In the genomic region with DNA sequence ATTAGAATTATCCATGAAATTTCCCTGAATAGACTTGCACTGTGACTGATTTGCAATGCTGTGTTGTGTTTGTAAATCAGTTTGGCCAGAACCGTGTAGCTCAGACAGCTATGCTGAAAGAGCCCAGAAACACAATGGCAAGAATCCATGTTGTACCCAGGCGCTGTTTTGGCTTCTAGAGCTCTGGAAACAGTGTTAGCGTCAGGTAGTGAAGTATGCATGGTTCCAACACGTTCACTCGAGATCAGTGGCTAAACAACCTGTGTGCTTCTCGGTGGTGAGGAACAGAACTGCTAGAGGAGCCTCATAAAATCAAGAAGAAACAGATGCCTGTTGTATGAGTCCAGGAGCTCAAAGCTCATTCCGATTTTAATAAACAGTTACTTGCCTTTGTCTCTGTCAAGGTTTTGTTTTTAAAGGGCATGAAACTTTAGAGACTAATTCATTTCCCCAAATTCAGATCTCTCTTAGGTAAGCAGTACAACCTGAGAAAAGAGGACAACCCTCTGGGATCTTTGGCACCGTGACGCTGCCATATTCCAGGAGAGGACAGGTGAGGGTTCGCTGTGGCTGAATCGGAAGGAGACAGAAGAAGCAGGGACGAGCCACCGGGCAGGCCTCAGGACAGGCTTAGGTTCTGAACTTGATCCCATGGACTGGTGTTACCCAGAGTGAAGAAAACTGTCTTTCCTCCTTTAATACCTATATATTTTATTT, we compare ENCODE assay signal across 8 cellular contexts. TPM values are rescaled to one million over a fixed set of nuclear protein-coding genes. Genes with fewer than 3 reads are reported as not detected.
DNase-seq lines count a peak whose midpoint lies in the region; ATAC-seq and TF ChIP-seq lines count a peak whose summit lies in the region.

No MANE protein-coding gene starts in this region.

- H3K4me3 ChIP-seq in heart left ventricle (peak overlapping the region in 8 of 12 donors; percentile 67 to 96 (median 79)), iPS-20b (ENCODE audit: low read length) (peak overlapping the region; percentile 64; the same call in 1 of the 2 replicates), tibial nerve (peak overlapping the region; percentile 56 to 90 (median 74)), adrenal gland (no peak overlapping the region)

- H3K9me3 Mint-ChIP-seq in T-cell = no peaks in the 10 kb centered on the region

- no peaks in the 10 kb centered on the region for H3K36me3 Mint-ChIP-seq in T-cell

- H3K27me3 ChIP-seq in heart left ventricle (no peaks in the 10 kb centered on the region), iPS-20b (ENCODE audit: insufficient read depth, low read length) (no peaks in the 10 kb centered on the region; the same call in 1 of the 2 replicates), tibial nerve (no peaks in the 10 kb centered on the region), adrenal gland (no peaks in the 10 kb centered on the region)

- no peaks in the 10 kb centered on the region for H3K9me3 ChIP-seq in heart left ventricle
- no peaks in the 10 kb centered on the region for H3K9me3 ChIP-seq in iPS-20b (ENCODE audit: insufficient read depth, low read depth, low read length)
- H3K9me3 ChIP-seq in tibial nerve = no peaks in the 10 kb centered on the region
- no peaks in the 10 kb centered on the region for H3K9me3 ChIP-seq in adrenal gland (replicated peaks in 1 of 3)

- no peak overlapping the region for H3K27ac ChIP-seq in heart left ventricle
- H3K27ac ChIP-seq in iPS-20b (ENCODE audit: low read length) = no peak overlapping the region
- H3K27ac ChIP-seq in tibial nerve = no peak overlapping the region
- H3K27ac ChIP-seq in adrenal gland = no peak overlapping the region

- TF ChIP-seq CTCF in heart left ventricle (IDR thresholded peaks at IDR 0.05) (no peak), tibial nerve (IDR thresholded peaks at IDR 0.05) (no peak), adrenal gland (IDR thresholded peaks at IDR 0.05) (no peak)

- POLR2A ChIA-PET in T-cell (lab: Charles Lee) = interaction anchor here in 1 of 2 donors (0.7 kb wide), 1 partner anchor 238 kb away, joined by 9 read pairs; no protein-coding TSS in a partner anchor

- peaks cover 10 to 11% (median 10%) of the 10 kb centered on the region in 3 donors for H3K4me1 Mint-ChIP-seq in T-cell

- no peak overlapping the region for H3K27ac Mint-ChIP-seq in T-cell

- intact Hi-C loops in heart left ventricle (cut with DNase I) = loop anchor here (1.0 to 10.0 kb wide), 10 partner anchors 112 to 460 kb away; a partner anchor contains a TSS
- intact Hi-C loops in left ventricle myocardium superior (cut with micrococcal nuclease) = loop anchor here (5.0 kb wide), 1 partner anchor 445 kb away; no protein-coding TSS in a partner anchor
- intact Hi-C loops in adrenal gland (cut with DNase I) = loop anchor here (5.0 to 10.0 kb wide), 3 partner anchors 192 to 460 kb away; a partner anchor contains a TSS

- H3K27me3 Mint-ChIP-seq in T-cell = no peaks in the 10 kb centered on the region

- DNase-seq in heart left ventricle (no peak), left ventricle myocardium superior (no peak), T-cell (no peak), tibial nerve (ENCODE audit: low spot score in 2 of 2) (no peak), adrenal gland (no peak), NCI-H128 (lab: John Stamatoyannopoulos, UW; ENCODE audit: unreplicated experiment) (no peak)
- DNase-seq in activated CD4-positive, alpha-beta T cell treated with anti-CD3 and anti-CD28 coated beads, Interleukin-2, amount 50 U/mL, for 48 hours = no peak

- peak overlapping the region; percentile 65; the same call in 1 of the 2 replicates for H3K9ac ChIP-seq in iPS-20b (ENCODE audit: low read depth, low read length)

- ATAC-seq in heart left ventricle (no peak), left ventricle myocardium superior (no peak), T-cell (replicated peaks in 1 of 4) (no peak)

- H3K4me3 Mint-ChIP-seq in T-cell = peak overlapping the region; percentile 59 to 79 (median 64)

- H3K4me1 ChIP-seq in heart left ventricle (peaks cover 0 to 16% (median 7%) of the 10 kb centered on the region in 12 donors), iPS-20b (ENCODE audit: insufficient read depth, low read length) (peaks cover 3% of the 10 kb centered on the region; the same call in 1 of the 2 replicates), tibial nerve (peaks cover 0 to 16% (median 0%) of the 10 kb centered on the region in 4 donors), adrenal gland (replicated peaks in 1 of 2) (peaks cover 0 to 9% of the 10 kb centered on the region in 2 donors)

- no peak for TF ChIP-seq EP300 in tibial nerve (IDR thresholded peaks at IDR 0.05)

- CTCF ChIA-PET in T-cell (lab: Charles Lee) = interaction anchor here (0.6 to 3.2 kb wide), 16 partner anchors 10 to 648 kb away, joined by 3 to 26 read pairs (median 5); a partner anchor contains a TSS

- peaks cover 0 to 7% (median 3%) of the 10 kb centered on the region in 9 donors for H3K36me3 ChIP-seq in heart left ventricle
- H3K36me3 ChIP-seq in iPS-20b (ENCODE audit: insufficient read depth, low read depth, low read length) = peaks cover 12% of the 10 kb centered on the region
- H3K36me3 ChIP-seq in tibial nerve = peaks cover 0 to 11% (median 0%) of the 10 kb centered on the region in 3 donors
- peaks cover 0 to 4% of the 10 kb centered on the region in 2 donors for H3K36me3 ChIP-seq in adrenal gland (replicated peaks in 1 of 2)

- 67 to 72% (median 69%) methylated on average over 13 of the region's 13 CpGs for WGBS in heart left ventricle, 4 donors
- 43 to 44% methylated on average over 13 of the region's 13 CpGs for WGBS in tibial nerve, 2 donors
- 67 to 77% (median 72%) methylated on average over 13 of the region's 13 CpGs for WGBS in adrenal gland, 4 donors

- TF ChIP-seq POLR2A in heart left ventricle (IDR thresholded peaks at IDR 0.05) = no peak
- no peak for TF ChIP-seq POLR2A in tibial nerve (IDR thresholded peaks at IDR 0.05)
- no peak for TF ChIP-seq POLR2A in adrenal gland (IDR thresholded peaks at IDR 0.05)

RNA-seq across cellular contexts. Expression of a gene that starts 43.6 kb away (rescaled TPM):
- total RNA-seq in heart left ventricle = 10 to 100 TPM; 47.5 to 76.1 (median 62.6) TPM
- 10 to 100 TPM; 24.5 to 84.9 TPM for polyA plus RNA-seq in heart left ventricle
- total RNA-seq in left ventricle myocardium superior = 59.0 TPM
- 10 to 100 TPM; 61.6 to 81.1 (median 71.0) TPM for total RNA-seq in T-cell
- 10 to 100 TPM; 22.2 to 35.4 (median 27.4) TPM for total RNA-seq in tibial nerve
- 100 to 1,000 TPM in 2 of 8 donors, 10 to 100 TPM in 6; 72.2 to 138 (median 89.0) TPM for total RNA-seq in adrenal gland
- polyA plus RNA-seq in adrenal gland = 100 to 1,000 TPM in 1 of 3 donors, 10 to 100 TPM in 2; 25.6 to 201 (median 30.2) TPM

Comparison
In these comparisons a context has a peak if more than half of its experiments do, and no peak if none do; other contexts are left out.
1. H3K4me3 ChIP-seq: peak in heart left ventricle (8 of 12), iPS-20b (single experiment) and tibial nerve (4 of 4); none in adrenal gland (0 of 4).